ENCODE assay signal across 11 cellular contexts in genomic region chr16:68732068-68732680, GRCh38. TPM values are rescaled to one million over a fixed set of nuclear protein-coding genes. Genes with fewer than 3 reads are reported as not detected.
DNase-seq lines count a peak whose midpoint lies in the region; ATAC-seq and TF ChIP-seq lines count a peak whose summit lies in the region.
"Had no signal": no experiment of that assay in that cellular context is flagged by ENCODE, and none has a peak within 500 bp of the region (broad histone marks: within the 10 kb centered on the region; RNA-seq: fewer than 3 reads in every experiment).

No MANE protein-coding gene starts in this region.

- in situ Hi-C loops in SK-MEL-5 (cut with HindIII; ENCODE audit: low pct_unique_long_range_greater_than_20kb, low sequenced_read_pairs): no loop called here

- no peak for ATAC-seq in GM18505 (IDR thresholded peaks at IDR 0.05; ENCODE audit: unreplicated experiment)
- ATAC-seq in GM21423 (IDR thresholded peaks at IDR 0.05; ENCODE audit: unreplicated experiment): no peak

- TF ChIP-seq POLR2A in GM18505 (IDR thresholded peaks at IDR 0.05; ENCODE audit: borderline replicate concordance, extremely low read depth, insufficient read depth, insufficient read length): no peak

- DNase-seq in A172 (ENCODE audit: low spot score) (peak; percentile 77), HT-29 (ENCODE audit: low spot score) (peak; percentile 90), SK-MEL-5 (ENCODE audit: low read depth, low spot score) (peak; percentile 51), kidney glomerular epithelial cell (lab: John Stamatoyannopoulos, UW) (peak; percentile 42), T1000 (lab: John Stamatoyannopoulos, UW) (no peak)
- no peak for DNase-seq in activated naive CD4-positive, alpha-beta T cell treated with anti-CD3 and anti-CD28 coated beads, Interleukin-2, amount 50 U/mL, for 16 hours
- DNase-seq: CD4-positive, CD25-positive, alpha-beta regulatory T cell; immature natural killer cell; stimulated activated CD4-positive, alpha-beta T cell treated with anti-CD3 and anti-CD28 coated beads, Interleukin-2, amount 100 ng/mL, for 24 hours had no signal

RNA-seq across cellular contexts. Expression of gene CDH1, which starts 4.9 kb away (rescaled TPM):
- total RNA-seq in A172 (2014; rRNA removed; shearing (Covaris generic)): 0.14 and 1.5 TPM in 2 replicates
- 219 and 251 TPM in 2 replicates for total RNA-seq in HT-29 (2014; rRNA removed; shearing (Covaris generic))
- 5.4 and 6.0 TPM in 2 replicates for total RNA-seq in SK-MEL-5 (2014; rRNA removed; shearing (Covaris generic))
- 8.2 and 11.9 TPM in 2 replicates for polyA plus RNA-seq in SK-MEL-5 (2015; cell fraction: cytosol; rRNA removed)
- polyA plus RNA-seq in SK-MEL-5 (2015; cell fraction: nucleus; rRNA removed): 3.2 and 12.2 TPM in 2 replicates

Comparison
In these comparisons a context has a peak if more than half of its experiments do, and no peak if none do; other contexts are left out.
1. DNase-seq: peak in A172 (single experiment), HT-29 (single experiment), SK-MEL-5 (single experiment) and kidney glomerular epithelial cell (single experiment); none in activated naive CD4-positive, alpha-beta T cell treated with anti-CD3 and anti-CD28 coated beads, Interleukin-2, amount 50 U/mL, for 16 hours (single experiment) and T1000 (single experiment).
2. RNA of gene CDH1, which starts 4.9 kb away (total RNA-seq): 219 to 251 TPM in HT-29; 5.4 to 6.0 TPM in SK-MEL-5 and 0.14 to 1.5 TPM in A172; every median in the first group is over 10 times any median in the second.